8 cellular contexts compared by ENCODE assay signal in genomic region chr5:134289509-134290113, GRCh38.
DNase-seq lines count a peak whose midpoint lies in the region; ATAC-seq, FAIRE-seq and TF ChIP-seq lines count a peak whose summit lies in the region.

No MANE protein-coding gene starts in this region.

- H3K4me1 ChIP-seq in NT2/D1 (ENCODE audit: insufficient read depth, insufficient read length) = no peaks in the 10 kb centered on the region
- no peaks in the 10 kb centered on the region for H3K4me1 ChIP-seq in gastroesophageal sphincter

- TF ChIP-seq POLR2A in gastroesophageal sphincter (IDR thresholded peaks at IDR 0.05) = no peak

- peak; percentile 55 for ATAC-seq in HG03135 (IDR thresholded peaks at IDR 0.05; ENCODE audit: unreplicated experiment)
- ATAC-seq in gastroesophageal sphincter = peak; percentile 78
- ATAC-seq in omental fat pad (ENCODE audit: low FRiP score) = peak; percentile 81
- no peak for ATAC-seq in HG02678 (IDR thresholded peaks at IDR 0.05; ENCODE audit: unreplicated experiment)

- H3K4me3 ChIP-seq in NT2/D1 (ENCODE audit: insufficient read length, low read depth) (no peak overlapping the region), gastroesophageal sphincter (no peak overlapping the region)

- 31 to 36% methylated on average over 6 to 7 of the region's 7 CpGs for WGBS in gastroesophageal sphincter (ENCODE audit: low coverage in 1 of 2), 2 donors

- peak; percentile 85 for TF ChIP-seq CTCF in D721Med (IDR thresholded peaks at IDR 0.05; ENCODE audit: insufficient read depth, missing control alignments)
- peak; percentile 25 to 86 (median 74) for TF ChIP-seq CTCF in gastroesophageal sphincter (IDR thresholded peaks at IDR 0.05)
- TF ChIP-seq CTCF in omental fat pad (IDR thresholded peaks at IDR 0.05) = peak in 2 of 3 donors; percentile 44 to 58

- no peaks in the 10 kb centered on the region for H3K36me3 ChIP-seq in NT2/D1 (ENCODE audit: insufficient read depth, insufficient read length, low read length)
- no peaks in the 10 kb centered on the region for H3K36me3 ChIP-seq in gastroesophageal sphincter

- H3K27me3 ChIP-seq in NT2/D1 (ENCODE audit: insufficient read depth, insufficient read length) (no peaks in the 10 kb centered on the region), gastroesophageal sphincter (no peaks in the 10 kb centered on the region)

- H3K9ac ChIP-seq in NT2/D1 (ENCODE audit: insufficient read length, low read depth) = no peak overlapping the region

- H3K9me3 ChIP-seq in NT2/D1 (ENCODE audit: insufficient read depth, low read length) (peaks cover 15% of the 10 kb centered on the region; the same call in 1 of the 2 replicates), gastroesophageal sphincter (peaks cover 0 to 2% (median 0%) of the 10 kb centered on the region in 3 donors)

- TF ChIP-seq EP300 in gastroesophageal sphincter (IDR thresholded peaks at IDR 0.05) = no peak

- DNase-seq in D721Med (ENCODE audit: insufficient read length, low spot score) = peak; percentile 23
- DNase-seq in NT2/D1 (ENCODE audit: low read depth, low spot score) = peak; percentile 75
- peak; percentile 10 for DNase-seq in activated T-helper 9 cell treated with anti-CD3 and anti-CD28 coated beads, Interleukin-2, amount 50 U/mL, for 16 hours (ENCODE audit: low read depth)
- DNase-seq in omental fat pad (ENCODE audit: low spot score) = no peak
- DNase-seq in GM19238 (ENCODE audit: insufficient read length, low spot score) = no peak

- peak; percentile 91 for FAIRE-seq in D721Med (lab: Jason Lieb, UNC)

- H3K27ac ChIP-seq in gastroesophageal sphincter = no peak overlapping the region

Comparison
In these comparisons a context has a peak if more than half of its experiments do, and no peak if none do; other contexts are left out.
1. DNase-seq: peak in D721Med (single experiment), NT2/D1 (single experiment) and activated T-helper 9 cell treated with anti-CD3 and anti-CD28 coated beads, Interleukin-2, amount 50 U/mL, for 16 hours (single experiment); none in omental fat pad (single experiment) and GM19238 (single experiment).
2. Peak in every context shown above with its lines, with median percentiles within 50 percentile points of each other: CTCF ChIP-seq.